ENCODE assay signal across 9 cellular contexts in genomic region chr20:10857362-10858070, GRCh38.
DNase-seq lines count a peak whose midpoint lies in the region; ATAC-seq and TF ChIP-seq lines count a peak whose summit lies in the region.
"Had no signal": no experiment of that assay in that cellular context is flagged by ENCODE, and none has a peak within 500 bp of the region (broad histone marks: within the 10 kb centered on the region; RNA-seq: fewer than 3 reads in every experiment).

No MANE protein-coding gene starts in this region.

- no peaks in the 10 kb centered on the region for H3K9me3 ChIP-seq in subcutaneous abdominal adipose tissue (ENCODE audit: control insufficient read depth in 5 of 5, low read length in 5 of 5)

- DNase-seq in Kasumi-1 (lab: John Stamatoyannopoulos, UW) (peak; percentile 83 to 84), astrocyte of the spinal cord (ENCODE audit: low read depth, low spot score) (peak; percentile 83), iris pigment epithelial cell (ENCODE audit: low read depth) (peak; percentile 89), NCI-H1436 (lab: John Stamatoyannopoulos, UW) (no peak)
- no peak for DNase-seq in stimulated activated CD4-positive, alpha-beta T cell treated with anti-CD3 and anti-CD28 coated beads, Interleukin-1b, Interleukin-23, amount 100 ng/mL, for 48 hours
- DNase-seq: gastrocnemius medialis had no signal

- in situ Hi-C loops in astrocyte of the spinal cord (cut with HindIII; ENCODE audit: low sequenced_read_pairs), result no loop called here

- H3K4me1 ChIP-seq in subcutaneous abdominal adipose tissue (ENCODE audit: control insufficient read depth in 5 of 5, insufficient read depth in 5 of 5, low read length in 5 of 5), result peaks cover 3 to 10% (median 9%) of the 10 kb centered on the region in 5 donors
- H3K4me1 ChIP-seq: gastrocnemius medialis had no signal

- TF ChIP-seq CTCF in astrocyte of the spinal cord (IDR thresholded peaks at IDR 0.05; ENCODE audit: low read depth, low read length), result no peak

- H3K27ac ChIP-seq in subcutaneous abdominal adipose tissue (ENCODE audit: low read depth, low read length), result peak overlapping the region; percentile 21
- H3K27ac ChIP-seq: gastrocnemius medialis had no signal

- H3K4me3 ChIP-seq in astrocyte of the spinal cord (ENCODE audit: low read depth, low read length) (no peak overlapping the region), subcutaneous abdominal adipose tissue (ENCODE audit: low read depth in 1 of 5, low read length in 5 of 5) (no peak overlapping the region)
- H3K4me3 ChIP-seq: gastrocnemius medialis had no signal

- no peak overlapping the region for H3K9ac ChIP-seq in subcutaneous abdominal adipose tissue (ENCODE audit: low read length in 5 of 5)

- H3K27me3 ChIP-seq in subcutaneous abdominal adipose tissue (ENCODE audit: control insufficient read depth in 5 of 5, insufficient read depth in 4 of 5, low read length in 5 of 5), result no peaks in the 10 kb centered on the region
- H3K27me3 ChIP-seq: gastrocnemius medialis had no signal

- ATAC-seq in HG03139 (IDR thresholded peaks at IDR 0.05; ENCODE audit: unreplicated experiment) (no peak), GM21619 (IDR thresholded peaks at IDR 0.05; ENCODE audit: unreplicated experiment) (no peak)
- ATAC-seq: gastrocnemius medialis had no signal

- no peaks in the 10 kb centered on the region for H3K36me3 ChIP-seq in subcutaneous abdominal adipose tissue (ENCODE audit: control insufficient read depth in 5 of 5, insufficient read depth in 5 of 5, low read length in 5 of 5)
- H3K36me3 ChIP-seq: gastrocnemius medialis had no signal

Comparison
In these comparisons a context has a peak if more than half of its experiments do, and no peak if none do; other contexts are left out.
1. DNase-seq: peak in Kasumi-1 (2 of 2), astrocyte of the spinal cord (single experiment) and iris pigment epithelial cell (single experiment); none in NCI-H1436 (single experiment) and stimulated activated CD4-positive, alpha-beta T cell treated with anti-CD3 and anti-CD28 coated beads, Interleukin-1b, Interleukin-23, amount 100 ng/mL, for 48 hours (single experiment).